ENCODE assay signal across 9 cellular contexts in genomic region chr4:118682928-118683327, GRCh38. TPM values are rescaled to one million over a fixed set of nuclear protein-coding genes. Genes with fewer than 3 reads are reported as not detected.
A peak's percentile ranks its signal among the peaks of the same experiment; 100 is the strongest.
DNase-seq lines count a peak whose midpoint lies in the region; ATAC-seq and TF ChIP-seq lines count a peak whose summit lies in the region.
"Had no signal": no experiment of that assay in that cellular context is flagged by ENCODE, and none has a peak within 500 bp of the region (broad histone marks: within the 10 kb centered on the region; RNA-seq: fewer than 3 reads in every experiment).

No MANE protein-coding gene starts in this region.

- H3K4me3 ChIP-seq in left ventricle myocardium inferior (no peak overlapping the region), fibroblast of pulmonary artery (replicated peaks; ENCODE audit: low read depth, low read length) (no peak overlapping the region), gastrocnemius medialis (no peak overlapping the region)

- H3K36me3 ChIP-seq in left ventricle myocardium inferior = peaks cover 4% of the 10 kb centered on the region
- H3K36me3 ChIP-seq in gastrocnemius medialis = peaks cover 0 to 2% of the 10 kb centered on the region in 2 donors

- H3K27ac ChIP-seq in left ventricle myocardium inferior (replicated peaks) (no peak overlapping the region), gastrocnemius medialis (no peak overlapping the region)

- TF ChIP-seq CTCF in left ventricle myocardium inferior (IDR thresholded peaks at IDR 0.05; ENCODE audit: borderline replicate concordance) = peak; percentile 58
- TF ChIP-seq CTCF in fibroblast of pulmonary artery (IDR thresholded peaks at IDR 0.05; ENCODE audit: low read length, missing control alignments) = peak; percentile 63
- peak in 1 of 5 experiments; percentile 38 for TF ChIP-seq CTCF in gastrocnemius medialis (IDR thresholded peaks at IDR 0.05 in 4 of 5, conservative IDR thresholded peaks at IDR 0.05 in 1 of 5)

- ATAC-seq in Right ventricle myocardium inferior (no peak), gastrocnemius medialis (no peak), HG03175 (IDR thresholded peaks at IDR 0.05; ENCODE audit: unreplicated experiment) (no peak), HG03139 (IDR thresholded peaks at IDR 0.05; ENCODE audit: unreplicated experiment) (no peak), Right ventricle myocardium superior (ENCODE audit: poor library complexity) (no peak)

- intact Hi-C loops in left ventricle myocardium inferior (cut with micrococcal nuclease) = no loop called here
- intact Hi-C loops in Right ventricle myocardium inferior (cut with DNase I) = loop anchor here (10.0 kb wide), 1 partner anchor 398 kb away; no protein-coding TSS in a partner anchor
- intact Hi-C loops in gastrocnemius medialis (cut with DNase I; ENCODE audit: low total_unique reads) = loop anchor here (10.0 kb wide), 1 partner anchor 408 kb away; no protein-coding TSS in a partner anchor
- intact Hi-C loops in Right ventricle myocardium superior (cut with DNase I) = no loop called here

- in situ Hi-C loops in gastrocnemius medialis (cut with MboI; ENCODE audit: low sequenced_read_pairs in 4 of 4) = loop anchor here in 2 of 4 donors (25.0 kb wide), 1 partner anchor 396 kb away; no protein-coding TSS in a partner anchor

- no peak for DNase-seq in left ventricle myocardium inferior
- no peak for DNase-seq in Right ventricle myocardium inferior (ENCODE audit: missing footprints)
- DNase-seq in RKO (ENCODE audit: low spot score) = peak; percentile 65
- DNase-seq in fibroblast of pulmonary artery (ENCODE audit: low read depth) = peak; percentile 49
- DNase-seq in gastrocnemius medialis = no peak
- no peak for DNase-seq in Right ventricle myocardium superior
- DNase-seq: kidney had no signal

- no peak for TF ChIP-seq POLR2A in gastrocnemius medialis (IDR thresholded peaks at IDR 0.05)

- H3K27me3 ChIP-seq in left ventricle myocardium inferior (ENCODE audit: low read depth) (no peaks in the 10 kb centered on the region), gastrocnemius medialis (no peaks in the 10 kb centered on the region)

- H3K4me1 ChIP-seq in left ventricle myocardium inferior (peaks cover 27% of the 10 kb centered on the region), gastrocnemius medialis (peaks cover 17 to 19% of the 10 kb centered on the region in 2 donors)

- no peaks in the 10 kb centered on the region for H3K9me3 ChIP-seq in left ventricle myocardium inferior (replicated peaks)
- no peaks in the 10 kb centered on the region for H3K9me3 ChIP-seq in gastrocnemius medialis

RNA-seq across cellular contexts. Expression of gene METTL14, which starts 2.3 kb away (rescaled TPM):
- total RNA-seq in left ventricle myocardium inferior (28.1 TPM), Right ventricle myocardium inferior (27.4 TPM), gastrocnemius medialis (10 to 100 TPM in 3 of 4 donors, 1 to 10 TPM in 1; 8.2 to 31.8 (median 17.3) TPM), Right ventricle myocardium superior (24.8 TPM)

Comparison
In these comparisons a context has a peak if more than half of its experiments do, and no peak if none do; other contexts are left out.
1. intact Hi-C loops: an anchor here in Right ventricle myocardium inferior (10.0 kb wide) and gastrocnemius medialis (10.0 kb wide); none called in left ventricle myocardium inferior and Right ventricle myocardium superior.
2. DNase-seq: peak in RKO (single experiment) and fibroblast of pulmonary artery (single experiment); none in left ventricle myocardium inferior (single experiment), Right ventricle myocardium inferior (single experiment), gastrocnemius medialis (0 of 2) and Right ventricle myocardium superior (single experiment).